Comparison of ENCODE assay signal across 9 cellular contexts in the genomic region with DNA sequence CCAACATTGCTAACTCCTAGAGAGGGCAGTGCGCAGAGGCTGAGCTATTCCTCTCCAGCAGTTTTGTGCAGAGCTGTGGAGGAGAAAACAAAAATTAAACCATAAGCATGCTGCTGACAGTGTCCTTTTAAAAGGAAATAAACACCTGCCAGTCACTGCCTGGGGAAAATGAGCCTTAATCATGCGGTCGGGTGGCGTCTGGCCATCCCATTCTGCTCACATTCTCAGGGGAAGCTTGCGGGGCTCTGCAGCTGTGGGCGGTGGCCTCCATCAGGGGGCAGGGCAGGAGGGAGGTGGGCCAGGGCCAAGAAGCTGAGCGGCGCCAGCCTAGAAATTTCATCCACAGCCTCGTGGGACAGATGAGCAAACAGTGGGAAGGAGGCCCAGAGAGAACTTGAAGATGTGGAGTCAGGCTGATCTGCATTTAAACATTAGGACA.
DNase-seq lines count a peak whose midpoint lies in the region; ATAC-seq, FAIRE-seq and TF ChIP-seq lines count a peak whose summit lies in the region.
"Had no signal": no experiment of that assay in that cellular context is flagged by ENCODE, and none has a peak within 500 bp of the region (broad histone marks: within the 10 kb centered on the region; RNA-seq: fewer than 3 reads in every experiment).

No MANE protein-coding gene starts in this region.

- CTCF ChIA-PET in HepG2 (lab: Yijun Ruan, JAX; ENCODE audit: low intra/inter-chr PET ratio, low total read pairs): no interaction called here

- DNase-seq in right lobe of liver (no peak), HepG2 (ENCODE audit: low spot score) (no peak), coronary artery (ENCODE audit: low spot score) (peak; percentile 81), lung microvascular endothelial cell (ENCODE audit: low read depth in 2 of 2) (peak; percentile 20 to 32), HK-2 (ENCODE audit: unreplicated experiment) (no peak), GM13976 (ENCODE audit: low spot score) (no peak)

- in situ Hi-C loops in HepG2 (cut with HindIII; ENCODE audit: extremely low pct_ligation_motif_present, low pct_unique_long_range_greater_than_20kb): no loop called here
- in situ Hi-C loops in GM13976 (cut with MboI; ENCODE audit: low sequenced_read_pairs, unreplicated experiment): no loop called here

- intact Hi-C loops in right lobe of liver (cut with DNase I) (no loop called here), HepG2 (cut with micrococcal nuclease; ENCODE audit: unreplicated experiment) (no loop called here)

- no peak overlapping the region for H3K27ac ChIP-seq in right lobe of liver
- no peak overlapping the region for H3K27ac ChIP-seq in HepG2 (ENCODE audit: extremely low read length, insufficient read depth, low read length)
- peak overlapping the region; percentile 6 to 57 for H3K27ac ChIP-seq in coronary artery

- H3K4me1 ChIP-seq in right lobe of liver (no peaks in the 10 kb centered on the region), HepG2 (ENCODE audit: insufficient read depth, low read length) (no peaks in the 10 kb centered on the region)
- H3K4me1 ChIP-seq: HAP-1 had no signal

- no peaks in the 10 kb centered on the region for H3K79me2 ChIP-seq in HepG2 (ENCODE audit: insufficient read depth, low read length)

- H3K36me3 ChIP-seq in right lobe of liver (no peaks in the 10 kb centered on the region), HepG2 (replicated peaks in 1 of 2; ENCODE audit: control insufficient read depth in 1 of 2, insufficient read depth in 2 of 2, low read length in 2 of 2) (no peaks in the 10 kb centered on the region)
- H3K36me3 ChIP-seq: HAP-1 had no signal

- TF ChIP-seq CTCF in right lobe of liver (IDR thresholded peaks at IDR 0.05): no peak
- no peak for TF ChIP-seq CTCF in HepG2 (CRISPR knock-in tag; IDR thresholded peaks at IDR 0.05)
- no peak for TF ChIP-seq CTCF in coronary artery (IDR thresholded peaks at IDR 0.05)
- no peak for TF ChIP-seq CTCF in GM13976 (IDR thresholded peaks at IDR 0.05; ENCODE audit: borderline replicate concordance, control extremely low read depth, extremely low read depth, insufficient read depth, missing control alignments)

- no peak for FAIRE-seq in HepG2 (lab: Jason Lieb, UNC)

- H3K4me3 ChIP-seq in right lobe of liver (no peak overlapping the region), HepG2 (replicated peaks in 1 of 3; ENCODE audit: insufficient read depth in 1 of 3, low read depth in 2 of 3, low read length in 3 of 3) (no peak overlapping the region), coronary artery (peak overlapping the region; percentile 9)
- H3K4me3 ChIP-seq: HAP-1 had no signal

- H2AFZ ChIP-seq in HepG2 (ENCODE audit: low read length): no peak overlapping the region

- no TSS peak for BruUV-seq in HepG2 (replicated peaks; lab: Mats Ljungman, UMichigan)

- H4K20me1 ChIP-seq in HepG2 (ENCODE audit: insufficient read depth, low read length): no peaks in the 10 kb centered on the region

- 15% methylated on average over 7 of the region's 9 CpGs for WGBS in right lobe of liver (ENCODE audit: insufficient coverage, low coverage, low lambda C conversion rate, missing lambda C conversion rate)
- WGBS in HepG2 (ENCODE audit: low lambda C conversion rate): 13% methylated on average over 9 of the region's 9 CpGs

- H3K4me2 ChIP-seq in HepG2 (ENCODE audit: low read depth, low read length): no peak overlapping the region

- H3K9me3 ChIP-seq in right lobe of liver (no peaks in the 10 kb centered on the region), HepG2 (ENCODE audit: low read length) (no peaks in the 10 kb centered on the region)
- H3K9me3 ChIP-seq: HAP-1 had no signal

- no peak overlapping the region for H3K9ac ChIP-seq in HepG2 (ENCODE audit: insufficient read depth, low read depth, low read length)

- H3K27me3 ChIP-seq in right lobe of liver: no peaks in the 10 kb centered on the region
- H3K27me3 ChIP-seq in HepG2 (ENCODE audit: control insufficient read depth in 1 of 2, insufficient read depth in 2 of 2, low read length in 2 of 2): peaks cover 3 to 11% of the 10 kb centered on the region in 2 experiments; a peak in 3 of 5 replicates

- TF ChIP-seq POLR2A in right lobe of liver (IDR thresholded peaks at IDR 0.05) (no peak), HepG2 (IDR thresholded peaks at IDR 0.05; ENCODE audit: insufficient read depth in 1 of 2, low read depth in 2 of 2, low read length in 2 of 2) (no peak)

- TF ChIP-seq EP300 in HepG2 (IDR thresholded peaks at IDR 0.05; ENCODE audit: low read depth in 2 of 2, low read length in 2 of 2) (no peak), HepG2 (CRISPR knock-in tag; IDR thresholded peaks at IDR 0.05; ENCODE audit: borderline replicate concordance) (no peak)

- TF ChIP-seq RAD21 in HepG2 (CRISPR knock-in tag; IDR thresholded peaks at IDR 0.05): no peak

- POLR2A ChIA-PET in HepG2 (lab: Yijun Ruan, JAX): no interaction called here

- ATAC-seq in right lobe of liver: peak; percentile 11 to 34 (median 15)
- ATAC-seq in HepG2: no peak
- ATAC-seq in HG03520 (IDR thresholded peaks at IDR 0.05; ENCODE audit: unreplicated experiment): no peak
- no peak for ATAC-seq in GM19455 (IDR thresholded peaks at IDR 0.05; ENCODE audit: unreplicated experiment)

TF ChIP-seq in HepG2, 621 proteins besides CTCF, POLR2A, EP300 and RAD21:
- TF ChIP-seq MIXL1 (CRISPR knock-in tag; IDR thresholded peaks at IDR 0.05) (no peak), SMAD1 (CRISPR knock-in tag; IDR thresholded peaks at IDR 0.05; ENCODE audit: borderline replicate concordance, low read depth) (no peak), MED13 (CRISPR knock-in tag; IDR thresholded peaks at IDR 0.05) (no peak), ZNF383 (CRISPR knock-in tag; IDR thresholded peaks at IDR 0.05; ENCODE audit: borderline replicate concordance) (no peak), CBX5 (CRISPR knock-in tag; IDR thresholded peaks at IDR 0.05; ENCODE audit: borderline replicate concordance) (no peak), TOPORS (CRISPR knock-in tag; IDR thresholded peaks at IDR 0.05) (no peak), ZNF225 (CRISPR knock-in tag; IDR thresholded peaks at IDR 0.05) (no peak), GLMP (CRISPR knock-in tag; IDR thresholded peaks at IDR 0.05; ENCODE audit: borderline replicate concordance) (no peak), EEA1 (CRISPR knock-in tag; IDR thresholded peaks at IDR 0.05; ENCODE audit: borderline replicate concordance) (no peak), PRPF4 (IDR thresholded peaks at IDR 0.05; ENCODE audit: low read depth, low read length, poor library complexity, severe bottlenecking) (no peak), PRMT3 (CRISPR knock-in tag; IDR thresholded peaks at IDR 0.05; ENCODE audit: borderline replicate concordance, low read depth) (no peak), SAFB2 (CRISPR knock-in tag; IDR thresholded peaks at IDR 0.05; ENCODE audit: borderline replicate concordance, low read depth) (no peak), SSRP1 (CRISPR knock-in tag; IDR thresholded peaks at IDR 0.05) (no peak), ZNF567 (CRISPR knock-in tag; IDR thresholded peaks at IDR 0.05; ENCODE audit: borderline replicate concordance) (no peak), SETDB1 (CRISPR knock-in tag; IDR thresholded peaks at IDR 0.05; ENCODE audit: borderline replicate concordance) (no peak), FOXO1 (CRISPR knock-in tag; IDR thresholded peaks at IDR 0.05) (no peak), KMT2A (CRISPR knock-in tag; IDR thresholded peaks at IDR 0.05) (no peak)
- TF ChIP-seq, protein P1, sequence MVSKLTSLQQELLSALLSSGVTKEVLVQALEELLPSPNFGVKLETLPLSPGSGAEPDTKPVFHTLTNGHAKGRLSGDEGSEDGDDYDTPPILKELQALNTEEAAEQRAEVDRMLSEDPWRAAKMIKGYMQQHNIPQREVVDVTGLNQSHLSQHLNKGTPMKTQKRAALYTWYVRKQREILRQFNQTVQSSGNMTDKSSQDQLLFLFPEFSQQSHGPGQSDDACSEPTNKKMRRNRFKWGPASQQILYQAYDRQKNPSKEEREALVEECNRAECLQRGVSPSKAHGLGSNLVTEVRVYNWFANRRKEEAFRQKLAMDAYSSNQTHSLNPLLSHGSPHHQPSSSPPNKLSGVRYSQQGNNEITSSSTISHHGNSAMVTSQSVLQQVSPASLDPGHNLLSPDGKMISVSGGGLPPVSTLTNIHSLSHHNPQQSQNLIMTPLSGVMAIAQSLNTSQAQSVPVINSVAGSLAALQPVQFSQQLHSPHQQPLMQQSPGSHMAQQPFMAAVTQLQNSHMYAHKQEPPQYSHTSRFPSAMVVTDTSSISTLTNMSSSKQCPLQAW (CRISPR knock-in tag; IDR thresholded peaks at IDR 0.05): no peak
TF ChIP-seq in HepG2: peak in this region for 0.

Comparison
In these comparisons a context has a peak if more than half of its experiments do, and no peak if none do; other contexts are left out.
1. ATAC-seq: peak in right lobe of liver (4 of 4); none in HepG2 (single experiment), HG03520 (single experiment) and GM19455 (single experiment).
2. DNase-seq: peak in coronary artery (single experiment) and lung microvascular endothelial cell (2 of 2); none in right lobe of liver (0 of 3), HepG2 (single experiment), HK-2 (single experiment) and GM13976 (single experiment).
3. H3K27ac ChIP-seq: peak in coronary artery (2 of 2); none in right lobe of liver (0 of 3) and HepG2 (single experiment).